In genomic region chr7:149714910-149715471, GRCh38 we compare ENCODE assay signal across 8 cellular contexts. TPM values are rescaled to one million over a fixed set of nuclear protein-coding genes. Genes with fewer than 3 reads are reported as not detected.
DNase-seq lines count a peak whose midpoint lies in the region; ATAC-seq and TF ChIP-seq lines count a peak whose summit lies in the region.

No MANE protein-coding gene starts in this region.

- H3K36me3 ChIP-seq in WERI-Rb-1 (peaks cover 7% of the 10 kb centered on the region), parathyroid adenoma (ENCODE audit: control insufficient read depth, insufficient read depth, low read length) (no peaks in the 10 kb centered on the region)

- peak overlapping the region; percentile 90 for H3K4me2 ChIP-seq in parathyroid adenoma (ENCODE audit: low read length)

- DNase-seq in WERI-Rb-1 (no peak), epithelial cell of proximal tubule (ENCODE audit: low read depth) (no peak), SKM-1 treated with dmso at 0.1 percent for 144 hours (lab: John Stamatoyannopoulos, UW; ENCODE audit: unreplicated experiment) (no peak), 8988T (no peak), NCI-H2107 (lab: John Stamatoyannopoulos, UW) (no peak)

- peak overlapping the region; percentile 70 for H2AFZ ChIP-seq in parathyroid adenoma

- no peak overlapping the region for H3K9ac ChIP-seq in parathyroid adenoma

- ATAC-seq in GM18873 (IDR thresholded peaks at IDR 0.05; ENCODE audit: low FRiP score, unreplicated experiment) (peak; percentile 17), HG02885 (IDR thresholded peaks at IDR 0.05; ENCODE audit: poor library complexity, unreplicated experiment) (peak; percentile 26)

- H3K27ac ChIP-seq in WERI-Rb-1 = peak overlapping the region; percentile 65
- H3K27ac ChIP-seq in parathyroid adenoma = peak overlapping the region; percentile 60

- TF ChIP-seq CTCF in WERI-Rb-1 (IDR thresholded peaks at IDR 0.05; ENCODE audit: low read depth, low read length) (no peak), epithelial cell of proximal tubule (conservative IDR thresholded peaks at IDR 0.05; ENCODE audit: low read depth, low read length) (no peak), parathyroid adenoma (IDR thresholded peaks at IDR 0.05) (no peak)

- peak overlapping the region; percentile 90 for H3K4me3 ChIP-seq in WERI-Rb-1 (ENCODE audit: low read depth, low read length)
- H3K4me3 ChIP-seq in epithelial cell of proximal tubule (ENCODE audit: low read depth, low read length) = peak overlapping the region; percentile 74
- peak overlapping the region; percentile 76 for H3K4me3 ChIP-seq in parathyroid adenoma (ENCODE audit: low read depth, low read length)

- H3K27me3 ChIP-seq in WERI-Rb-1 (ENCODE audit: insufficient read depth, low read depth, severe bottlenecking) (no peaks in the 10 kb centered on the region), parathyroid adenoma (ENCODE audit: control insufficient read depth, insufficient read depth, low read length) (no peaks in the 10 kb centered on the region)

- no peaks in the 10 kb centered on the region for H3K79me2 ChIP-seq in parathyroid adenoma

- H3K9me3 ChIP-seq in WERI-Rb-1 (ENCODE audit: severe bottlenecking) (peaks cover 25% of the 10 kb centered on the region), parathyroid adenoma (ENCODE audit: control insufficient read depth, low read length) (peaks cover 8% of the 10 kb centered on the region)

- H3K4me1 ChIP-seq in parathyroid adenoma = peaks cover 7% of the 10 kb centered on the region

RNA-seq across cellular contexts. Expression of gene ZNF467, which starts 58.4 kb away (rescaled TPM):
- total RNA-seq in epithelial cell of proximal tubule = 0.07 and 0.12 TPM in 2 replicates
